Comparison of ENCODE assay signal across 8 cellular contexts in genomic region chr20:45933231-45934045, GRCh38. TPM values are rescaled to one million over a fixed set of nuclear protein-coding genes. Genes with fewer than 3 reads are reported as not detected.
DNase-seq lines count a peak whose midpoint lies in the region; ATAC-seq and TF ChIP-seq lines count a peak whose summit lies in the region.

No MANE protein-coding gene starts in this region.

- no peaks in the 10 kb centered on the region for H4K20me1 ChIP-seq in OCI-LY7 (ENCODE audit: insufficient read depth, low read length)

- H3K4me3 ChIP-seq in Jurkat, Clone E6-1 (ENCODE audit: low read length), result peak overlapping the region; percentile 90
- H3K4me3 ChIP-seq in OCI-LY7 (ENCODE audit: low read depth, low read length, poor library complexity, severe bottlenecking) (peak overlapping the region; percentile 87), muscle layer of colon (ENCODE audit: low read depth in 1 of 2, low read length in 2 of 2) (peak overlapping the region; percentile 87 to 96)

- H3K9me2 ChIP-seq in OCI-LY7 (ENCODE audit: insufficient read depth, low read length), result no peaks in the 10 kb centered on the region

- in situ Hi-C loops in G401 (cut with HindIII; ENCODE audit: low sequenced_read_pairs), result no loop called here

- intact Hi-C loops in OCI-LY7 (cut with micrococcal nuclease; ENCODE audit: unreplicated experiment), result loop anchor here (2.0 kb wide), 2 partner anchors 23 to 77 kb away; partner anchors contain the start of genes ACOT8 and ZSWIM3

- peaks cover 27% of the 10 kb centered on the region for H3K4me1 Mint-ChIP-seq in activated T-cell treated with anti-CD3 and anti-CD28 coated beads, Interleukin-2, amount 50 U/mL, for 4 hours (ENCODE audit: low read depth)

- peak overlapping the region; percentile 89 for H3K4me2 ChIP-seq in OCI-LY7 (ENCODE audit: low read length)

- peak overlapping the region; percentile 93 for H3K4me3 Mint-ChIP-seq in activated T-cell treated with anti-CD3 and anti-CD28 coated beads, Interleukin-2, amount 50 U/mL, for 4 hours

- no peak for ATAC-seq in activated T-cell treated with anti-CD3 and anti-CD28 coated beads, Interleukin-2, amount 50 U/mL, for 4 hours
- peak; percentile 51 for ATAC-seq in esophagus mucosa
- ATAC-seq in HG02678 (IDR thresholded peaks at IDR 0.05; ENCODE audit: unreplicated experiment), result no peak

- H3K4me1 ChIP-seq in OCI-LY7 (ENCODE audit: insufficient read depth, low read length, poor library complexity, severe bottlenecking) (peaks cover 8% of the 10 kb centered on the region), muscle layer of colon (ENCODE audit: insufficient read depth, low read length) (peaks cover 8% of the 10 kb centered on the region)

- CTCF ChIA-PET in OCI-LY7 (lab: Charles Lee; ENCODE audit: unreplicated experiment), result interaction anchor here (1.6 kb wide), 1 partner anchor 37 kb away, joined by 7 read pairs; no protein-coding TSS in a partner anchor

- no peaks in the 10 kb centered on the region for H3K27me3 ChIP-seq in muscle layer of colon (ENCODE audit: control insufficient read depth in 1 of 2, insufficient read depth in 2 of 2, low read length in 2 of 2)

- H3K36me3 Mint-ChIP-seq in activated T-cell treated with anti-CD3 and anti-CD28 coated beads, Interleukin-2, amount 50 U/mL, for 4 hours (ENCODE audit: insufficient read depth), result peaks cover 11% of the 10 kb centered on the region

- H2AFZ ChIP-seq in OCI-LY7 (ENCODE audit: low read length), result peak overlapping the region; percentile 69; the same call in 1 of the 2 replicates

- peak; percentile 92 for DNase-seq in G401 (ENCODE audit: low spot score)
- peak; percentile 71 for DNase-seq in Jurkat, Clone E6-1 (ENCODE audit: low read depth, low spot score)
- peak; percentile 86 for DNase-seq in OCI-LY7 (ENCODE audit: low spot score)
- peak; percentile 39 for DNase-seq in activated T-cell treated with anti-CD3 and anti-CD28 coated beads, Interleukin-2, amount 50 U/mL, for 4 hours
- DNase-seq in stimulated activated naive CD4-positive, alpha-beta T cell treated with Interleukin-2 at 50 U/mL for 16 hours (lab: John Stamatoyannopoulos, UW), result peak; percentile 36

- peak; percentile 70 for TF ChIP-seq CTCF in OCI-LY7 (conservative IDR thresholded peaks at IDR 0.05; ENCODE audit: low read length)

- TSS peak; percentile 82 for BruUV-seq in OCI-LY7 (replicated peaks; lab: Mats Ljungman, UMichigan)

- no peaks in the 10 kb centered on the region for H3K9me3 Mint-ChIP-seq in activated T-cell treated with anti-CD3 and anti-CD28 coated beads, Interleukin-2, amount 50 U/mL, for 4 hours

- H3K9me3 ChIP-seq in OCI-LY7 (ENCODE audit: low read length) (no peaks in the 10 kb centered on the region), muscle layer of colon (ENCODE audit: low read length) (no peaks in the 10 kb centered on the region)

- H3K27me3 Mint-ChIP-seq in activated T-cell treated with anti-CD3 and anti-CD28 coated beads, Interleukin-2, amount 50 U/mL, for 4 hours (ENCODE audit: low read depth), result no peaks in the 10 kb centered on the region

- H3K79me2 ChIP-seq in OCI-LY7 (ENCODE audit: insufficient read depth, low read depth, low read length), result peaks cover 23% of the 10 kb centered on the region

- peaks cover 19% of the 10 kb centered on the region for H3K36me3 ChIP-seq in OCI-LY7 (ENCODE audit: insufficient read depth, low read length)
- peaks cover 17% of the 10 kb centered on the region for H3K36me3 ChIP-seq in muscle layer of colon (ENCODE audit: insufficient read depth, low read length)

- H3K27ac ChIP-seq in OCI-LY7 (ENCODE audit: low read depth, low read length, poor library complexity, severe bottlenecking), result peak overlapping the region; percentile 75
- H3K27ac ChIP-seq in muscle layer of colon (ENCODE audit: low read depth, low read length), result peak overlapping the region; percentile 99

- H3K9ac ChIP-seq in muscle layer of colon (ENCODE audit: low read length), result peak overlapping the region; percentile 71

- POLR2A ChIA-PET in OCI-LY7 (lab: Charles Lee), result interaction anchor here (0.6 to 4.0 kb wide), 5 partner anchors 14 to 53 kb away, joined by 3 to 11 read pairs (median 4); partner anchors contain the start of genes CTSA, NEURL2 and ZSWIM1

RNA-seq across cellular contexts. Expression of gene PCIF1, which starts 1.0 kb away (rescaled TPM):
- 11.6 and 17.7 TPM in 2 replicates for total RNA-seq in G401 (2014; rRNA removed; shearing (Covaris generic))
- 59.9 TPM for polyA plus RNA-seq in Jurkat, Clone E6-1 (2012; ENCODE audit: insufficient read depth, insufficient read length)
- total RNA-seq in OCI-LY7 (2014; rRNA removed; shearing (Covaris generic)), result 16.7 and 21.2 TPM in 2 replicates
- total RNA-seq in OCI-LY7 (2022) (40.6 and 50.3 TPM in 2 replicates), esophagus mucosa (19.0 TPM)
- 10 to 100 TPM; 24.4 to 28.9 (median 28.4) TPM for total RNA-seq in activated T-cell treated with anti-CD3 and anti-CD28 coated beads, Interleukin-2, amount 50 U/mL, for 4 hours

RNA-seq across cellular contexts. Expression of gene PLTP, which starts 21.5 kb away (rescaled TPM):
- 129 and 156 TPM in 2 replicates for total RNA-seq in G401 (2014; rRNA removed; shearing (Covaris generic))
- 1.2 TPM for polyA plus RNA-seq in Jurkat, Clone E6-1 (2012; ENCODE audit: insufficient read depth, insufficient read length)
- total RNA-seq in OCI-LY7 (2014; rRNA removed; shearing (Covaris generic)), result 14.3 and 17.1 TPM in 2 replicates
- total RNA-seq in OCI-LY7 (2022), result 12.7 and 15.8 TPM in 2 replicates
- 1 to 10 TPM; 3.1 to 4.2 (median 3.3) TPM for total RNA-seq in activated T-cell treated with anti-CD3 and anti-CD28 coated beads, Interleukin-2, amount 50 U/mL, for 4 hours
- total RNA-seq in esophagus mucosa, result 46.7 TPM

RNA-seq across cellular contexts. Expression of gene ZNF335, which starts 38.6 kb away (rescaled TPM):
- 7.2 and 11.1 TPM in 2 replicates for total RNA-seq in G401 (2014; rRNA removed; shearing (Covaris generic))
- 19.7 TPM for polyA plus RNA-seq in Jurkat, Clone E6-1 (2012; ENCODE audit: insufficient read depth, insufficient read length)
- 15.0 and 21.0 TPM in 2 replicates for total RNA-seq in OCI-LY7 (2014; rRNA removed; shearing (Covaris generic))
- total RNA-seq in OCI-LY7 (2022), result 28.4 and 30.5 TPM in 2 replicates
- 10 to 100 TPM; 39.7 to 46.4 (median 41.6) TPM for total RNA-seq in activated T-cell treated with anti-CD3 and anti-CD28 coated beads, Interleukin-2, amount 50 U/mL, for 4 hours
- 9.6 TPM for total RNA-seq in esophagus mucosa

RNA-seq across cellular contexts. Expression of gene CTSA, which starts 42.3 kb away (rescaled TPM):
- total RNA-seq in G401 (2014; rRNA removed; shearing (Covaris generic)), result 20.7 and 28.9 TPM in 2 replicates
- polyA plus RNA-seq in Jurkat, Clone E6-1 (2012; ENCODE audit: insufficient read depth, insufficient read length), result 49.1 TPM
- 27.1 and 33.1 TPM in 2 replicates for total RNA-seq in OCI-LY7 (2014; rRNA removed; shearing (Covaris generic))
- 36.4 and 36.7 TPM in 2 replicates for total RNA-seq in OCI-LY7 (2022)
- total RNA-seq in activated T-cell treated with anti-CD3 and anti-CD28 coated beads, Interleukin-2, amount 50 U/mL, for 4 hours, result 10 to 100 TPM; 56.5 to 63.1 (median 57.3) TPM
- total RNA-seq in esophagus mucosa, result 57.4 TPM

RNA-seq across cellular contexts. Expression of gene NEURL2, which starts 42.4 kb away (rescaled TPM):
- 6.6 and 7.0 TPM in 2 replicates for total RNA-seq in G401 (2014; rRNA removed; shearing (Covaris generic))
- polyA plus RNA-seq in Jurkat, Clone E6-1 (2012; ENCODE audit: insufficient read depth, insufficient read length), result not detected
- total RNA-seq in OCI-LY7 (2014; rRNA removed; shearing (Covaris generic)), result 6.0 and 10.7 TPM in 2 replicates
- total RNA-seq in OCI-LY7 (2022), result 6.2 and 9.9 TPM in 2 replicates
- 1 to 10 TPM; 1.3 TPM for total RNA-seq in activated T-cell treated with anti-CD3 and anti-CD28 coated beads, Interleukin-2, amount 50 U/mL, for 4 hours
- total RNA-seq in esophagus mucosa, result 1.9 TPM

Comparison
In these comparisons a context has a peak if more than half of its experiments do, and no peak if none do; other contexts are left out.
1. DNase-seq: peak in every context shown above with its lines; median percentile 92 in G401; 86 in OCI-LY7; 71 in Jurkat, Clone E6-1; 39 in activated T-cell treated with anti-CD3 and anti-CD28 coated beads, Interleukin-2, amount 50 U/mL, for 4 hours; 36 in stimulated activated naive CD4-positive, alpha-beta T cell treated with Interleukin-2 at 50 U/mL for 16 hours.